In genomic region chr10:47078393-47079163, GRCh38 we compare ENCODE assay signal across 16 cellular contexts.
"Had no signal": no experiment of that assay in that cellular context is flagged by ENCODE, and none has a peak within 500 bp of the region (broad histone marks: within the 10 kb centered on the region; RNA-seq: fewer than 3 reads in every experiment).

No MANE protein-coding gene starts in this region.

- DNase-seq: activated CD4-positive, alpha-beta T cell treated with anti-CD3 and anti-CD28 coated beads for 4 hours; activated T-cell treated with anti-CD3 and anti-CD28 coated beads for 4 hours; amygdala; cerebellar nuclear complex; dermis blood vessel endothelial cell; hypothalamus; natural killer cell; ovary; stimulated activated CD4-positive, alpha-beta T cell treated with anti-CD3 and anti-CD28 coated beads, Interleukin-4, amount 100 ng/mL, for 4 hours; stimulated activated naive CD8-positive, alpha-beta T cell treated with anti-CD3 and anti-CD28 coated beads, Interleukin-15, amount 100 ng/mL, for 72 hours; SW 1271; T-helper 9 cell had no signal

- H3K9me3 ChIP-seq: ovary, vagina had no signal

- H3K4me3 ChIP-seq: lung, ovary, vagina had no signal

- H3K27ac ChIP-seq: brain microvascular endothelial cell, ovary, vagina had no signal

- H3K4me1 ChIP-seq: vagina had no signal

- H3K36me3 ChIP-seq: brain microvascular endothelial cell, ovary, vagina had no signal

- H3K4me3 Mint-ChIP-seq: activated naive CD4-positive, alpha-beta T cell treated with anti-CD3 and anti-CD28 coated beads, Interleukin-2, amount 50 U/mL, for 24 hours; natural killer cell; stimulated activated naive CD8-positive, alpha-beta T cell treated with anti-CD3 and anti-CD28 coated beads, Interleukin-15, amount 100 ng/mL, for 72 hours had no signal

- H3K36me3 Mint-ChIP-seq: activated naive CD4-positive, alpha-beta T cell treated with anti-CD3 and anti-CD28 coated beads, Interleukin-2, amount 50 U/mL, for 24 hours; natural killer cell had no signal

- H3K9me3 Mint-ChIP-seq: activated naive CD4-positive, alpha-beta T cell treated with anti-CD3 and anti-CD28 coated beads, Interleukin-2, amount 50 U/mL, for 24 hours; natural killer cell; stimulated activated naive CD8-positive, alpha-beta T cell treated with anti-CD3 and anti-CD28 coated beads, Interleukin-15, amount 100 ng/mL, for 72 hours had no signal

- H3K27me3 ChIP-seq: brain microvascular endothelial cell, ovary, vagina had no signal

- ATAC-seq: natural killer cell; stimulated activated naive CD8-positive, alpha-beta T cell treated with anti-CD3 and anti-CD28 coated beads, Interleukin-15, amount 100 ng/mL, for 72 hours had no signal

- H3K27ac Mint-ChIP-seq: activated naive CD4-positive, alpha-beta T cell treated with anti-CD3 and anti-CD28 coated beads, Interleukin-2, amount 50 U/mL, for 24 hours; natural killer cell; stimulated activated naive CD8-positive, alpha-beta T cell treated with anti-CD3 and anti-CD28 coated beads, Interleukin-15, amount 100 ng/mL, for 72 hours had no signal

- H3K27me3 Mint-ChIP-seq: activated naive CD4-positive, alpha-beta T cell treated with anti-CD3 and anti-CD28 coated beads, Interleukin-2, amount 50 U/mL, for 24 hours; stimulated activated naive CD8-positive, alpha-beta T cell treated with anti-CD3 and anti-CD28 coated beads, Interleukin-15, amount 100 ng/mL, for 72 hours had no signal
